ENCODE assay signal across 9 cellular contexts in the genomic region with DNA sequence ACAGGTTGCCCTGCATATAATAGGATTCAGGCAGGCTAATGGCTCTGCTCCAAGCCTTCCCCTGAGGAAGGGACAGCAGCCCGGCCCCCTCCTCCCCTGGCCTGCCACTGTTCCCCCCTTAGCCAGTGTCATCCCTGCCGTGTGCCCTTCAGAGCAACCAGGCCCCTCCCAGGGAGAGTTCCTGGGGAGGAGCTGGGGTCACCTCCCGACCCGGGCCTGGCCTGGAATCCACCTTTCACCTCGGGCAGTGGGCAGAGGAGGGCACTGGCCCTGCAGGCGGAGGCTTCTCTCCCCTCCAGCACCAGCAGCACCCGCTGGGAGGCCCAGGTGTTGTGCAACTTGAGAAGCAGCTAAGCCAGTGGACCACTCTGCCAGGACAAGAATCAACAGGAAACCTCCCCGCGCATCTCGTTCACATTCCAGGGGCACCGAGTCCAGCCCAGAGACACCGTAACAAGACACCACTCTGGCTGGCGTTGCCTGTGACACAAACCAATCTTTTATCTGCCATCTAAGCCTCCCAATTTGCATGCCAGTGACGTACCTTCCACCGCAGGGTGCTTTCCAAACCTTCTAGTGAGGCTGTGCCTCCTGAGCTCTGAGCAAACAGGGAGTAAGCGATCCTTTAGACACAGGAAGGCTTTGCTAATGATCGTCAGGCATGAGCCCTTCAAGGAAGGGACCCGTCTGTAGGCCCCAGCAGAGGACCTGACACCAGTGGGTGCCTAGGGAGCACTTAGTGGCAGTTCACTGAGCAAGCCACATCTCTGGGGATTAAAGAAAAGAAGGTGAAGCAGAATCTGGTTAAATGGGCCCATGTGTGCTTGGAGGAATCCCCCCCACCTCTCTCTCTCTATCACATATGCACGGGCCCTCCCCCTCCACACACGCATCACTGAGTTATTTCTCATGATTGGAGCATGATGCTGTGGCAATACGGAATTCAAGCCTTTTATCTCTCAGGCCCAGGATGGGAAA.
DNase-seq lines count a peak whose midpoint lies in the region; ATAC-seq and TF ChIP-seq lines count a peak whose summit lies in the region.
"Had no signal": no experiment of that assay in that cellular context is flagged by ENCODE, and none has a peak within 500 bp of the region (broad histone marks: within the 10 kb centered on the region; RNA-seq: fewer than 3 reads in every experiment).

No MANE protein-coding gene starts in this region.

- H4K20me1 ChIP-seq in smooth muscle cell (ENCODE audit: low read depth): no peaks in the 10 kb centered on the region

- DNase-seq in SIG-M5 treated with dmso at 0.1 percent for 504 hours (lab: John Stamatoyannopoulos, UW; ENCODE audit: unreplicated experiment) (peak; percentile 66), SIG-M5 (lab: John Stamatoyannopoulos, UW) (no peak), NCI-H2107 treated with DMSO at 0.1 percent for 48 hours (lab: John Stamatoyannopoulos, UW; ENCODE audit: unreplicated experiment) (peak; percentile 89), Right ventricle myocardium superior (no peak), smooth muscle cell (lab: John Stamatoyannopoulos, UW; ENCODE audit: unreplicated experiment) (peak; percentile 36), SW 1271 (lab: John Stamatoyannopoulos, UW) (no peak)
- DNase-seq in activated CD4-positive, alpha-beta T cell treated with anti-CD3 and anti-CD28 coated beads for 48 hours: peak; percentile 50

- H3K4me2 ChIP-seq in smooth muscle cell: peak overlapping the region; percentile 70
- H3K4me2 ChIP-seq: A549 had no signal

- H3K79me2 ChIP-seq in smooth muscle cell (ENCODE audit: low read depth): no peaks in the 10 kb centered on the region

- no peak for TF ChIP-seq CTCF in smooth muscle cell (IDR thresholded peaks at IDR 0.05; ENCODE audit: borderline replicate concordance, insufficient read depth, poor library complexity, severe bottlenecking)

- H3K4me1 ChIP-seq in smooth muscle cell (ENCODE audit: low read depth): peaks cover 30% of the 10 kb centered on the region

- H3K27me3 ChIP-seq in smooth muscle cell (ENCODE audit: low read depth): no peaks in the 10 kb centered on the region

- H3K9me3 ChIP-seq in smooth muscle cell (replicated peaks; ENCODE audit: low read depth): no peaks in the 10 kb centered on the region

- peak overlapping the region; percentile 99 for H3K27ac ChIP-seq in smooth muscle cell (ENCODE audit: low read depth)

- no peak overlapping the region for H2AFZ ChIP-seq in smooth muscle cell (ENCODE audit: low read depth)

- H3K36me3 ChIP-seq in smooth muscle cell (ENCODE audit: low read depth): no peaks in the 10 kb centered on the region

- intact Hi-C loops in Right ventricle myocardium superior (cut with DNase I): no loop called here

- no peak overlapping the region for H3K4me3 ChIP-seq in smooth muscle cell
- H3K4me3 ChIP-seq: A549 had no signal

- peak overlapping the region; percentile 90 for H3K9ac ChIP-seq in smooth muscle cell (ENCODE audit: low read depth)

- H3F3A ChIP-seq in smooth muscle cell (ENCODE audit: low read depth): peaks cover 25% of the 10 kb centered on the region

- peak; percentile 61 for ATAC-seq in HG02884 (IDR thresholded peaks at IDR 0.05; ENCODE audit: unreplicated experiment)
- peak; percentile 9 for ATAC-seq in Right ventricle myocardium superior (ENCODE audit: poor library complexity)

- 15% methylated on average over 21 of the region's 21 CpGs for WGBS in smooth muscle cell (ENCODE audit: low lambda C conversion rate)

Comparison
In these comparisons a context has a peak if more than half of its experiments do, and no peak if none do; other contexts are left out.
1. DNase-seq: peak in SIG-M5 treated with dmso at 0.1 percent for 504 hours (single experiment), NCI-H2107 treated with DMSO at 0.1 percent for 48 hours (single experiment), activated CD4-positive, alpha-beta T cell treated with anti-CD3 and anti-CD28 coated beads for 48 hours (single experiment) and smooth muscle cell (single experiment); none in SIG-M5 (single experiment), Right ventricle myocardium superior (single experiment) and SW 1271 (0 of 2).